Comparison of ENCODE assay signal across 8 cellular contexts in the genomic region with DNA sequence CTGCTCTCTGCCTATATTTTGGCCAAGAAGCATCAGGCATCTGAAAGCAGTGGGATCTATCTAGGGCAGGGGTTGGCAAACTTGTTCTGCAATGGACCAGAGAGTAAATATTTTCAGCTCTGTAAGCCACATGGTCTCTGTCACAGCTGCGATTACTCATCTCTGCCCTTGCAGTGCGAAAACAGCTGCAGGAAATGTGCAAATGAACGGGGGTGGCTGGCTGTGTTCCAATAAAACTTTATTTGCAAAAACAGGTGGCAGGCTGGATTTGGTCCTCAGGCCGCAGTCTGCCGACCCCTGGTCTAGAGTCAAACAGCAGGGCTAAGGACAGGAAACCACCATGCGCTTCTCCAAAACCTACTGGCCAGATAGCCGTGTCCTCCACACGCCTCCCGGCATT. TPM values are rescaled to one million over a fixed set of nuclear protein-coding genes. Genes with fewer than 3 reads are reported as not detected.
DNase-seq lines count a peak whose midpoint lies in the region; ATAC-seq, FAIRE-seq and TF ChIP-seq lines count a peak whose summit lies in the region.

No MANE protein-coding gene starts in this region.

- no peak for FAIRE-seq in bronchial epithelial cell (lab: Jason Lieb, UNC)

- DNase-seq in AG09309 (ENCODE audit: low read depth) (peak; percentile 39), bronchial epithelial cell (ENCODE audit: low read depth) (peak; percentile 63), nucleus accumbens (lab: John Stamatoyannopoulos, UW) (peak in 34 of 56 donors; percentile 8 to 78 (median 37)), NOMO-1 treated with dmso at 0.1 percent for 144 hours (lab: John Stamatoyannopoulos, UW; ENCODE audit: unreplicated experiment) (no peak)
- DNase-seq in activated CD8-positive, alpha-beta memory T cell treated with anti-CD3 and anti-CD28 coated beads for 24 hours: no peak

- no peaks in the 10 kb centered on the region for H3K27me3 ChIP-seq in bronchial epithelial cell (ENCODE audit: control insufficient read depth, insufficient read depth, low read length)

- H3K36me3 ChIP-seq in bronchial epithelial cell (ENCODE audit: control insufficient read depth, insufficient read depth, low read length): peaks cover 13% of the 10 kb centered on the region

- no peak overlapping the region for H3K4me3 ChIP-seq in AG09309 (ENCODE audit: control insufficient read depth, low read depth, low read length)
- H3K4me3 ChIP-seq in bronchial epithelial cell (ENCODE audit: low read depth, low read length): no peak overlapping the region

- TF ChIP-seq CTCF in AG09309 (IDR thresholded peaks at IDR 0.05; ENCODE audit: control insufficient read depth, insufficient read depth, low read depth, low read length, missing control alignments) (no peak), bronchial epithelial cell (IDR thresholded peaks at IDR 0.05; ENCODE audit: insufficient read depth, low read length, severe bottlenecking) (no peak)

- ATAC-seq in GM19351 (IDR thresholded peaks at IDR 0.05; ENCODE audit: unreplicated experiment) (peak; percentile 93), HG03342 (IDR thresholded peaks at IDR 0.05; ENCODE audit: unreplicated experiment) (peak; percentile 79), HG03097 (IDR thresholded peaks at IDR 0.05; ENCODE audit: low FRiP score, unreplicated experiment) (no peak)

RNA-seq across cellular contexts. Expression of a gene that starts 48.6 kb away (rescaled TPM):
- 12.4 and 22.0 TPM in 2 replicates for total RNA-seq in bronchial epithelial cell

RNA-seq across cellular contexts. Expression of a gene that starts 48.6 kb away (rescaled TPM):
- 10.0 and 14.1 TPM in 2 replicates for total RNA-seq in bronchial epithelial cell

Comparison
In these comparisons a context has a peak if more than half of its experiments do, and no peak if none do; other contexts are left out.
1. DNase-seq: peak in AG09309 (single experiment), bronchial epithelial cell (single experiment) and nucleus accumbens (34 of 56); none in NOMO-1 treated with dmso at 0.1 percent for 144 hours (single experiment) and activated CD8-positive, alpha-beta memory T cell treated with anti-CD3 and anti-CD28 coated beads for 24 hours (single experiment).